ENCODE assay signal across 1 cellular context in the genomic region with DNA sequence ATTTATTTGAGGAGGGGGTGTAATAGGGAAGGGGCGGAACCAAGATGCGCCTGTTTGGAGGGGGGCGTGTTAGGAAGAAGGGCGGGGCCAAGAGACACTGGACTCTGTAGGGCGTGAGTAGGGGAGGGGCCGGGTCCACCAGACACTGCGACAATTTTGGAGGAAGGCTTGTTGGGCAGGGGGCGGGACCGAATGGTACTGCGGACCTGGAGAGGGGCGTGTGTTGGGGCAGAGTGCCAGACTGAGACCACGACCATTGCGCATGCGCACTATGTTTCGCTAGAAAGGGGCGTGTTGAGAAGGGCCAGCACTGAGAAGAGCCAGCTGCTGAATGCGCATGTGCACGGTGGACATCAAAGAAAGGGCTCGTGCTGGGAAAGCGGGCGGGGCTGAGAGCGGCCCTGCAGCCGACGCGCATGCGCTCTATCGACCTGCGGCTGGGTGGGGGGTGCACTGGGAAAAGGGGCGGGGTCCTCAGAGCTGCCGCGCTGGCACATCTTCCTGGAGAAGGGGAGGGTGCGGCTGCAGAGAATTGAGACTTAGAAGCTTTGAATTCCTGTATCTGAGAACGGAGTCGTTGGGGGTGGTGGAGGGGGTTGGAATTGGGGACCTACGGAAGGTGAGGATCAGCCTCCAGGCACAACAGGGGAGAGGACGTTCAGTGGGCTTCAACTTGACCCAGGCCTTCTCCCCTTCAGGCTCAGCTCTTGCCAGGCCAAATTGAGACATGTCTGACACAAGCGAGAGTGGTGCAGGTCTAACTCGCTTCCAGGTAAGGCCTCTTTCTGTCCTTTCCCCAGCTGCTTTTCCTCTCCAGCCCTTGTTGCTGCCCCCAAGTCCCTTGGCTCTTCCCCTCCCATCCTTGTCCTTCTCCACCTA.
A peak's percentile ranks its signal among the peaks of the same experiment; 100 is the strongest.
TF ChIP-seq lines count a peak whose summit lies in the region.

No MANE protein-coding gene starts in this region.

TF ChIP-seq in HepG2, 621 proteins besides CTCF, POLR2A, EP300 and RAD21 (continued from another document and continues in another):
- TF ChIP-seq SP1 (IDR thresholded peaks at IDR 0.05) = no peak
- peak; percentile 39; the same call in 1 of the 2 replicates for TF ChIP-seq SP1 (CRISPR knock-in tag; IDR thresholded peaks at IDR 0.05)
- TF ChIP-seq NR2F1 (CRISPR knock-in tag; IDR thresholded peaks at IDR 0.05) = no peak
- no peak for TF ChIP-seq ZSCAN30 (CRISPR knock-in tag; IDR thresholded peaks at IDR 0.05)
- 0 out of 2 replicates have a peak, but pooled peaks have one; percentile 32 for TF ChIP-seq YEATS4 (CRISPR knock-in tag; IDR thresholded peaks at IDR 0.05; ENCODE audit: borderline replicate concordance)
- TF ChIP-seq TEAD2 (CRISPR knock-in tag; IDR thresholded peaks at IDR 0.05) = no peak
- TF ChIP-seq, protein P1, sequence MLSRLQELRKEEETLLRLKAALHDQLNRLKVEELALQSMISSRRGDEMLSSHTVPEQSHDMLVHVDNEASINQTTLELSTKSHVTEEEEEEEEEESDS (CRISPR knock-in tag; IDR thresholded peaks at IDR 0.05; ENCODE audit: borderline replicate concordance) = no peak
- no peak for TF ChIP-seq ZNF326 (CRISPR knock-in tag; IDR thresholded peaks at IDR 0.05; ENCODE audit: borderline replicate concordance)
- TF ChIP-seq, protein P2, sequence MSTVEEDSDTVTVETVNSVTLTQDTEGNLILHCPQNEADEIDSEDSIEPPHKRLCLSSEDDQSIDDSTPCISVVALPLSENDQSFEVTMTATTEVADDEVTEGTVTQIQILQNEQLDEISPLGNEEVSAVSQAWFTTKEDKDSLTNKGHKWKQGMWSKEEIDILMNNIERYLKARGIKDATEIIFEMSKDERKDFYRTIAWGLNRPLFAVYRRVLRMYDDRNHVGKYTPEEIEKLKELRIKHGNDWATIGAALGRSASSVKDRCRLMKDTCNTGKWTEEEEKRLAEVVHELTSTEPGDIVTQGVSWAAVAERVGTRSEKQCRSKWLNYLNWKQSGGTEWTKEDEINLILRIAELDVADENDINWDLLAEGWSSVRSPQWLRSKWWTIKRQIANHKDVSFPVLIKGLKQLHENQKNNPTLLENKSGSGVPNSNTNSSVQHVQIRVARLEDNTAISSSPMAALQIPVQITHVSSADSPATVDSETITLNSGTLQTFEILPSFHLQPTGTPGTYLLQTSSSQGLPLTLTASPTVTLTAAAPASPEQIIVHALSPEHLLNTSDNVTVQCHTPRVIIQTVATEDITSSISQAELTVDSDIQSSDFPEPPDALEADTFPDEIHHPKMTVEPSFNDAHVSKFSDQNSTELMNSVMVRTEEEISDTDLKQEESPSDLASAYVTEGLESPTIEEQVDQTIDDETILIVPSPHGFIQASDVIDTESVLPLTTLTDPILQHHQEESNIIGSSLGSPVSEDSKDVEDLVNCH (CRISPR knock-in tag; IDR thresholded peaks at IDR 0.05) = no peak
- TF ChIP-seq PLRG1 (conservative IDR thresholded peaks at IDR 0.05) = no peak
- no peak for TF ChIP-seq ZNF138 (CRISPR knock-in tag; IDR thresholded peaks at IDR 0.05; ENCODE audit: low read depth)
- no peak for TF ChIP-seq ATF7 (IDR thresholded peaks at IDR 0.05)
- TF ChIP-seq ATF7 (CRISPR knock-in tag; IDR thresholded peaks at IDR 0.05) = no peak
- TF ChIP-seq, protein P3, sequence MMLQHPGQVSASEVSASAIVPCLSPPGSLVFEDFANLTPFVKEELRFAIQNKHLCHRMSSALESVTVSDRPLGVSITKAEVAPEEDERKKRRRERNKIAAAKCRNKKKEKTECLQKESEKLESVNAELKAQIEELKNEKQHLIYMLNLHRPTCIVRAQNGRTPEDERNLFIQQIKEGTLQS (CRISPR knock-in tag; IDR thresholded peaks at IDR 0.05) = no peak
- TF ChIP-seq ZZZ3 (CRISPR knock-in tag; IDR thresholded peaks at IDR 0.05; ENCODE audit: borderline replicate concordance) = no peak
- TF ChIP-seq KMT2B (CRISPR knock-in tag; IDR thresholded peaks at IDR 0.05) = no peak
- no peak for TF ChIP-seq CBX2 (IDR thresholded peaks at IDR 0.05; ENCODE audit: low read depth, low read length)
- no peak for TF ChIP-seq CBX2 (CRISPR knock-in tag; IDR thresholded peaks at IDR 0.05; ENCODE audit: low read depth)
- TF ChIP-seq ZNF430 (CRISPR knock-in tag; IDR thresholded peaks at IDR 0.05) = no peak
- TF ChIP-seq, protein P4, sequence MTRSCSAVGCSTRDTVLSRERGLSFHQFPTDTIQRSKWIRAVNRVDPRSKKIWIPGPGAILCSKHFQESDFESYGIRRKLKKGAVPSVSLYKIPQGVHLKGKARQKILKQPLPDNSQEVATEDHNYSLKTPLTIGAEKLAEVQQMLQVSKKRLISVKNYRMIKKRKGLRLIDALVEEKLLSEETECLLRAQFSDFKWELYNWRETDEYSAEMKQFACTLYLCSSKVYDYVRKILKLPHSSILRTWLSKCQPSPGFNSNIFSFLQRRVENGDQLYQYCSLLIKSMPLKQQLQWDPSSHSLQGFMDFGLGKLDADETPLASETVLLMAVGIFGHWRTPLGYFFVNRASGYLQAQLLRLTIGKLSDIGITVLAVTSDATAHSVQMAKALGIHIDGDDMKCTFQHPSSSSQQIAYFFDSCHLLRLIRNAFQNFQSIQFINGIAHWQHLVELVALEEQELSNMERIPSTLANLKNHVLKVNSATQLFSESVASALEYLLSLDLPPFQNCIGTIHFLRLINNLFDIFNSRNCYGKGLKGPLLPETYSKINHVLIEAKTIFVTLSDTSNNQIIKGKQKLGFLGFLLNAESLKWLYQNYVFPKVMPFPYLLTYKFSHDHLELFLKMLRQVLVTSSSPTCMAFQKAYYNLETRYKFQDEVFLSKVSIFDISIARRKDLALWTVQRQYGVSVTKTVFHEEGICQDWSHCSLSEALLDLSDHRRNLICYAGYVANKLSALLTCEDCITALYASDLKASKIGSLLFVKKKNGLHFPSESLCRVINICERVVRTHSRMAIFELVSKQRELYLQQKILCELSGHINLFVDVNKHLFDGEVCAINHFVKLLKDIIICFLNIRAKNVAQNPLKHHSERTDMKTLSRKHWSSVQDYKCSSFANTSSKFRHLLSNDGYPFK (CRISPR knock-in tag; IDR thresholded peaks at IDR 0.05; ENCODE audit: borderline replicate concordance) = no peak
- TF ChIP-seq ZBTB20 (CRISPR knock-in tag; IDR thresholded peaks at IDR 0.05; ENCODE audit: borderline replicate concordance, low read depth) = no peak
- no peak for TF ChIP-seq ZNF567 (CRISPR knock-in tag; IDR thresholded peaks at IDR 0.05; ENCODE audit: borderline replicate concordance)
- TF ChIP-seq ZSCAN9 (CRISPR knock-in tag; IDR thresholded peaks at IDR 0.05; ENCODE audit: borderline replicate concordance) = no peak
- TF ChIP-seq ZNF878 (CRISPR knock-in tag; IDR thresholded peaks at IDR 0.05) = no peak
- TF ChIP-seq ZNF333 (CRISPR knock-in tag; IDR thresholded peaks at IDR 0.05; ENCODE audit: borderline replicate concordance) = no peak
- no peak for TF ChIP-seq ZNF672 (CRISPR knock-in tag; IDR thresholded peaks at IDR 0.05)
- TF ChIP-seq TCF7 (IDR thresholded peaks at IDR 0.05; ENCODE audit: low read depth) = peak; percentile 78
- no peak for TF ChIP-seq ZNF775 (CRISPR knock-in tag; IDR thresholded peaks at IDR 0.05; ENCODE audit: borderline replicate concordance)
- TF ChIP-seq SRSF1 (optimal IDR thresholded peaks at IDR 0.05; ENCODE audit: low read depth, low read length) = no peak
- TF ChIP-seq GABPA (IDR thresholded peaks at IDR 0.05; ENCODE audit: low read depth, low read length) = no peak
- no peak; the same call in 1 of the 2 replicates for TF ChIP-seq GABPA (CRISPR knock-in tag; IDR thresholded peaks at IDR 0.05; ENCODE audit: low read depth)
- TF ChIP-seq, protein P5, sequence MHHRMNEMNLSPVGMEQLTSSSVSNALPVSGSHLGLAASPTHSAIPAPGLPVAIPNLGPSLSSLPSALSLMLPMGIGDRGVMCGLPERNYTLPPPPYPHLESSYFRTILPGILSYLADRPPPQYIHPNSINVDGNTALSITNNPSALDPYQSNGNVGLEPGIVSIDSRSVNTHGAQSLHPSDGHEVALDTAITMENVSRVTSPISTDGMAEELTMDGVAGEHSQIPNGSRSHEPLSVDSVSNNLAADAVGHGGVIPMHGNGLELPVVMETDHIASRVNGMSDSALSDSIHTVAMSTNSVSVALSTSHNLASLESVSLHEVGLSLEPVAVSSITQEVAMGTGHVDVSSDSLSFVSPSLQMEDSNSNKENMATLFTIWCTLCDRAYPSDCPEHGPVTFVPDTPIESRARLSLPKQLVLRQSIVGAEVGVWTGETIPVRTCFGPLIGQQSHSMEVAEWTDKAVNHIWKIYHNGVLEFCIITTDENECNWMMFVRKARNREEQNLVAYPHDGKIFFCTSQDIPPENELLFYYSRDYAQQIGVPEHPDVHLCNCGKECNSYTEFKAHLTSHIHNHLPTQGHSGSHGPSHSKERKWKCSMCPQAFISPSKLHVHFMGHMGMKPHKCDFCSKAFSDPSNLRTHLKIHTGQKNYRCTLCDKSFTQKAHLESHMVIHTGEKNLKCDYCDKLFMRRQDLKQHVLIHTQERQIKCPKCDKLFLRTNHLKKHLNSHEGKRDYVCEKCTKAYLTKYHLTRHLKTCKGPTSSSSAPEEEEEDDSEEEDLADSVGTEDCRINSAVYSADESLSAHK (CRISPR knock-in tag; IDR thresholded peaks at IDR 0.05; ENCODE audit: borderline replicate concordance) = no peak
- TF ChIP-seq RAD51 (IDR thresholded peaks at IDR 0.05; ENCODE audit: borderline replicate concordance) = no peak
- no peak for TF ChIP-seq PAX8 (CRISPR knock-in tag; IDR thresholded peaks at IDR 0.05; ENCODE audit: borderline replicate concordance)
- TF ChIP-seq, protein P6, sequence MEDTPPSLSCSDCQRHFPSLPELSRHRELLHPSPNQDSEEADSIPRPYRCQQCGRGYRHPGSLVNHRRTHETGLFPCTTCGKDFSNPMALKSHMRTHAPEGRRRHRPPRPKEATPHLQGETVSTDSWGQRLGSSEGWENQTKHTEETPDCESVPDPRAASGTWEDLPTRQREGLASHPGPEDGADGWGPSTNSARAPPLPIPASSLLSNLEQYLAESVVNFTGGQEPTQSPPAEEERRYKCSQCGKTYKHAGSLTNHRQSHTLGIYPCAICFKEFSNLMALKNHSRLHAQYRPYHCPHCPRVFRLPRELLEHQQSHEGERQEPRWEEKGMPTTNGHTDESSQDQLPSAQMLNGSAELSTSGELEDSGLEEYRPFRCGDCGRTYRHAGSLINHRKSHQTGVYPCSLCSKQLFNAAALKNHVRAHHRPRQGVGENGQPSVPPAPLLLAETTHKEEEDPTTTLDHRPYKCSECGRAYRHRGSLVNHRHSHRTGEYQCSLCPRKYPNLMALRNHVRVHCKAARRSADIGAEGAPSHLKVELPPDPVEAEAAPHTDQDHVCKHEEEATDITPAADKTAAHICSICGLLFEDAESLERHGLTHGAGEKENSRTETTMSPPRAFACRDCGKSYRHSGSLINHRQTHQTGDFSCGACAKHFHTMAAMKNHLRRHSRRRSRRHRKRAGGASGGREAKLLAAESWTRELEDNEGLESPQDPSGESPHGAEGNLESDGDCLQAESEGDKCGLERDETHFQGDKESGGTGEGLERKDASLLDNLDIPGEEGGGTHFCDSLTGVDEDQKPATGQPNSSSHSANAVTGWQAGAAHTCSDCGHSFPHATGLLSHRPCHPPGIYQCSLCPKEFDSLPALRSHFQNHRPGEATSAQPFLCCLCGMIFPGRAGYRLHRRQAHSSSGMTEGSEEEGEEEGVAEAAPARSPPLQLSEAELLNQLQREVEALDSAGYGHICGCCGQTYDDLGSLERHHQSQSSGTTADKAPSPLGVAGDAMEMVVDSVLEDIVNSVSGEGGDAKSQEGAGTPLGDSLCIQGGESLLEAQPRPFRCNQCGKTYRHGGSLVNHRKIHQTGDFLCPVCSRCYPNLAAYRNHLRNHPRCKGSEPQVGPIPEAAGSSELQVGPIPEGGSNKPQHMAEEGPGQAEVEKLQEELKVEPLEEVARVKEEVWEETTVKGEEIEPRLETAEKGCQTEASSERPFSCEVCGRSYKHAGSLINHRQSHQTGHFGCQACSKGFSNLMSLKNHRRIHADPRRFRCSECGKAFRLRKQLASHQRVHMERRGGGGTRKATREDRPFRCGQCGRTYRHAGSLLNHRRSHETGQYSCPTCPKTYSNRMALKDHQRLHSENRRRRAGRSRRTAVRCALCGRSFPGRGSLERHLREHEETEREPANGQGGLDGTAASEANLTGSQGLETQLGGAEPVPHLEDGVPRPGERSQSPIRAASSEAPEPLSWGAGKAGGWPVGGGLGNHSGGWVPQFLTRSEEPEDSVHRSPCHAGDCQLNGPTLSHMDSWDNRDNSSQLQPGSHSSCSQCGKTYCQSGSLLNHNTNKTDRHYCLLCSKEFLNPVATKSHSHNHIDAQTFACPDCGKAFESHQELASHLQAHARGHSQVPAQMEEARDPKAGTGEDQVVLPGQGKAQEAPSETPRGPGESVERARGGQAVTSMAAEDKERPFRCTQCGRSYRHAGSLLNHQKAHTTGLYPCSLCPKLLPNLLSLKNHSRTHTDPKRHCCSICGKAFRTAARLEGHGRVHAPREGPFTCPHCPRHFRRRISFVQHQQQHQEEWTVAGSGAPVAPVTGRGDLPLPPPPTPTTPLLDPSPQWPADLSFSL (CRISPR knock-in tag; IDR thresholded peaks at IDR 0.05) = no peak
- TF ChIP-seq ZFP36 (IDR thresholded peaks at IDR 0.05; ENCODE audit: borderline replicate concordance, low read depth, low read length, partially characterized antibody) = no peak
- no peak for TF ChIP-seq ZNF232 (CRISPR knock-in tag; IDR thresholded peaks at IDR 0.05; ENCODE audit: borderline replicate concordance)
- TF ChIP-seq MAZ (IDR thresholded peaks at IDR 0.05; ENCODE audit: borderline replicate concordance, low read depth, low read length) = peak; percentile 88
- TF ChIP-seq MAZ (CRISPR knock-in tag; IDR thresholded peaks at IDR 0.05; ENCODE audit: low read depth) = peak; percentile 27; the same call in 1 of the 2 replicates
- no peak for TF ChIP-seq KLF12 (CRISPR knock-in tag; IDR thresholded peaks at IDR 0.05; ENCODE audit: borderline replicate concordance)
- TF ChIP-seq NR1H2 (CRISPR knock-in tag; IDR thresholded peaks at IDR 0.05; ENCODE audit: borderline replicate concordance, low read depth) = no peak
- no peak for TF ChIP-seq ZNF530 (CRISPR knock-in tag; IDR thresholded peaks at IDR 0.05; ENCODE audit: low read depth)
- no peak for TF ChIP-seq NFE2L1 (CRISPR knock-in tag; IDR thresholded peaks at IDR 0.05; ENCODE audit: borderline replicate concordance)
- TF ChIP-seq POGZ (CRISPR knock-in tag; IDR thresholded peaks at IDR 0.05) = no peak
- TF ChIP-seq, protein P7, sequence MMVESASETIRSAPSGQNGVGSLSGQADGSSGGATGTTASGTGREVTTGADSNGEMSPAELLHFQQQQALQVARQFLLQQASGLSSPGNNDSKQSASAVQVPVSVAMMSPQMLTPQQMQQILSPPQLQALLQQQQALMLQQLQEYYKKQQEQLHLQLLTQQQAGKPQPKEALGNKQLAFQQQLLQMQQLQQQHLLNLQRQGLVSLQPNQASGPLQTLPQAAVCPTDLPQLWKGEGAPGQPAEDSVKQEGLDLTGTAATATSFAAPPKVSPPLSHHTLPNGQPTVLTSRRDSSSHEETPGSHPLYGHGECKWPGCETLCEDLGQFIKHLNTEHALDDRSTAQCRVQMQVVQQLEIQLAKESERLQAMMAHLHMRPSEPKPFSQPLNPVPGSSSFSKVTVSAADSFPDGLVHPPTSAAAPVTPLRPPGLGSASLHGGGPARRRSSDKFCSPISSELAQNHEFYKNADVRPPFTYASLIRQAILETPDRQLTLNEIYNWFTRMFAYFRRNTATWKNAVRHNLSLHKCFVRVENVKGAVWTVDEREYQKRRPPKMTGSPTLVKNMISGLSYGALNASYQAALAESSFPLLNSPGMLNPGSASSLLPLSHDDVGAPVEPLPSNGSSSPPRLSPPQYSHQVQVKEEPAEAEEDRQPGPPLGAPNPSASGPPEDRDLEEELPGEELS (CRISPR knock-in tag; IDR thresholded peaks at IDR 0.05) = no peak
- 0 out of 2 replicates have a peak, but pooled peaks have one; percentile 29 for TF ChIP-seq FOXC1 (CRISPR knock-in tag; IDR thresholded peaks at IDR 0.05; ENCODE audit: borderline replicate concordance)
- TF ChIP-seq ZNF547 (CRISPR knock-in tag; IDR thresholded peaks at IDR 0.05) = no peak
- TF ChIP-seq ZNF781 (CRISPR knock-in tag; IDR thresholded peaks at IDR 0.05; ENCODE audit: borderline replicate concordance, not compliant biosample characterization) = no peak
- no peak for TF ChIP-seq KLF15 (CRISPR knock-in tag; IDR thresholded peaks at IDR 0.05; ENCODE audit: borderline replicate concordance)
